Comparison of ENCODE assay signal across 24 cellular contexts in genomic region chr5:175902013-175902412, GRCh38.
A peak's percentile ranks its signal among the peaks of the same experiment; 100 is the strongest.
DNase-seq lines count a peak whose midpoint lies in the region; ATAC-seq and TF ChIP-seq lines count a peak whose summit lies in the region.
"Had no signal": no experiment of that assay in that cellular context is flagged by ENCODE, and none has a peak within 500 bp of the region (broad histone marks: within the 10 kb centered on the region; RNA-seq: fewer than 3 reads in every experiment).

No MANE protein-coding gene starts in this region.

- DNase-seq in NCI-H2171 treated with DMSO at 0.1 percent for 48 hours (lab: John Stamatoyannopoulos, UW) (peak; percentile 25), NCI-H2171 (lab: John Stamatoyannopoulos, UW) (no peak), NCI-H2029 (lab: John Stamatoyannopoulos, UW) (peak; percentile 46), NCI-H774 (lab: John Stamatoyannopoulos, UW) (peak; percentile 70), retina (peak; percentile 47), GM20000 (ENCODE audit: low spot score) (no peak), NCI-H1048 (lab: John Stamatoyannopoulos, UW) (no peak)
- DNase-seq: activated CD8-positive, alpha-beta T cell treated with anti-CD3 and anti-CD28 coated beads, Interleukin-2, amount 10 ng/mL, durations not matched to agents 7 days and 5 days; activated naive CD4-positive, alpha-beta T cell treated with anti-CD3 and anti-CD28 coated beads, Interleukin-2, amount 50 U/mL, for 16 hours; body of pancreas; Calu3; foreskin fibroblast; left ventricle myocardium inferior; NCI-H1436 treated with DMSO at 0.1 percent for 48 hours; right lobe of liver; SHP77 treated with DMSO at 0.1 percent for 48 hours; spleen; stimulated activated CD4-positive, alpha-beta T cell treated with anti-CD3 and anti-CD28 coated beads, Interleukin-2, amount 100 ng/mL, for 24 hours; testis had no signal

- no peak for ATAC-seq in HG02763 (IDR thresholded peaks at IDR 0.05; ENCODE audit: unreplicated experiment)
- ATAC-seq: activated CD8-positive, alpha-beta T cell treated with anti-CD3 and anti-CD28 coated beads, Interleukin-2, amount 10 ng/mL, durations not matched to agents 7 days and 5 days; activated T-helper 17 cell treated with anti-CD3 and anti-CD28 coated beads, Interleukin-2, amount 50 U/mL, for 72 hours; body of pancreas; GM12878; K562; Panc1; right lobe of liver had no signal

- no peak for TF ChIP-seq CTCF in GM20000 (IDR thresholded peaks at IDR 0.05; ENCODE audit: extremely low read depth, missing control alignments)

Comparison
In these comparisons a context has a peak if more than half of its experiments do, and no peak if none do; other contexts are left out.
1. DNase-seq: peak in NCI-H2171 treated with DMSO at 0.1 percent for 48 hours (single experiment), NCI-H2029 (single experiment), NCI-H774 (single experiment) and retina (single experiment); none in NCI-H2171 (single experiment), GM20000 (single experiment) and NCI-H1048 (single experiment).